In the genomic region with DNA sequence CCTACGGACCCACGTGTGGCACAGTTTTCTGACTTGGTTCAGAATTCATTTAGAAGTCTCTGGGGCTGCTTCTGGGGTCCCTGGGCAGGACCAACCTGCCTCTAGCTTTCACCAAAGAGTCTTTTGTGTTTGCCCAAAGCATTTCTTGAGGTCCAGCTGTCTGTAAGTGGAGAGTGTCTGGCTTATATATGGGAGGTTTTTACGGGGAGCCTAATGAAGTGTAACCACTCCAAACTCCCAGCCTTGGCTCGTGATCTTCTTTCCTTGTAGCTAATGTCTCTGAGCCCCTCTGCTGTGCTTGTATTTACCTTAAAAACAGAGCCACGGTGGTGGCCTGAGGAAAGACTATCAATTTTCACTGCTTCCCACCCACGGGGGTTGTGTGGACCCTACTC, we compare ENCODE assay signal across 21 cellular contexts.
"Had no signal": no experiment of that assay in that cellular context is flagged by ENCODE, and none has a peak within 500 bp of the region (broad histone marks: within the 10 kb centered on the region; RNA-seq: fewer than 3 reads in every experiment).

No MANE protein-coding gene starts in this region.

- H3K4me3 ChIP-seq: colonic mucosa, heart left ventricle, left ventricle myocardium inferior, tibial nerve had no signal

- H3K27ac Mint-ChIP-seq: activated CD4-positive, alpha-beta T cell treated with anti-CD3 and anti-CD28 coated beads, Interleukin-2, amount 10 ng/mL, durations not matched to agents 7 days and 5 days; activated naive CD4-positive, alpha-beta T cell treated with anti-CD3 and anti-CD28 coated beads for 36 hours; activated naive CD8-positive, alpha-beta T cell treated with anti-CD3 and anti-CD28 coated beads, Interleukin-2, amount 50 U/mL, for 24 hours; progenitor cell of endocrine pancreas had no signal

- H3K27ac ChIP-seq: brain microvascular endothelial cell, colonic mucosa, left ventricle myocardium inferior, tibial nerve had no signal

- DNase-seq: activated CD4-positive, alpha-beta T cell treated with anti-CD3 and anti-CD28 coated beads, Interleukin-2, amount 10 ng/mL, durations not matched to agents 7 days and 5 days; activated CD8-positive, alpha-beta memory T cell treated with anti-CD3 and anti-CD28 coated beads, Interleukin-2, amount 50 U/mL, for 4 hours; activated naive CD4-positive, alpha-beta T cell treated with anti-CD3 and anti-CD28 coated beads for 36 hours; activated naive CD8-positive, alpha-beta T cell treated with anti-CD3 and anti-CD28 coated beads, Interleukin-2, amount 50 U/mL, for 24 hours; activated T-cell treated with anti-CD3 and anti-CD28 coated beads, Interleukin-2, amount 50 U/mL, for 4 hours; anterior cingulate cortex; brain microvascular endothelial cell; central memory CD4-positive, alpha-beta T cell; colonic mucosa; heart left ventricle; kidney; left ventricle myocardium inferior; midbrain; stimulated activated CD4-positive, alpha-beta T cell treated with anti-CD3 and anti-CD28 coated beads, Interleukin-12 subunit alpha, Interleukin-12 subunit beta, amount 100 ng/mL, for 4 hours; stimulated activated CD4-positive, alpha-beta T cell treated with anti-CD3 and anti-CD28 coated beads, Interleukin-1b, Interleukin-23, amount 100 ng/mL, for 48 hours; stimulated activated CD8-positive, alpha-beta memory T cell treated with anti-CD3 and anti-CD28 coated beads, Interleukin-4, amount 100 ng/mL, for 48 hours; stimulated activated naive CD4-positive, alpha-beta T cell treated with Interleukin-2 at 50 U/mL for 16 hours; T-helper 9 cell had no signal

- H3K4me1 Mint-ChIP-seq: activated naive CD8-positive, alpha-beta T cell treated with anti-CD3 and anti-CD28 coated beads, Interleukin-2, amount 50 U/mL, for 24 hours had no signal

- H3K9me3 ChIP-seq: colonic mucosa, heart left ventricle, left ventricle myocardium inferior, tibial nerve had no signal

- H3K27me3 Mint-ChIP-seq: progenitor cell of endocrine pancreas had no signal

- H3K9me3 Mint-ChIP-seq: activated CD4-positive, alpha-beta T cell treated with anti-CD3 and anti-CD28 coated beads, Interleukin-2, amount 10 ng/mL, durations not matched to agents 7 days and 5 days; activated naive CD4-positive, alpha-beta T cell treated with anti-CD3 and anti-CD28 coated beads for 36 hours; activated naive CD8-positive, alpha-beta T cell treated with anti-CD3 and anti-CD28 coated beads, Interleukin-2, amount 50 U/mL, for 24 hours; activated T-cell treated with anti-CD3 and anti-CD28 coated beads, Interleukin-2, amount 50 U/mL, for 4 hours had no signal

- H3K27me3 ChIP-seq: colonic mucosa, heart left ventricle, tibial nerve had no signal

- H3K4me3 Mint-ChIP-seq: activated CD4-positive, alpha-beta T cell treated with anti-CD3 and anti-CD28 coated beads, Interleukin-2, amount 10 ng/mL, durations not matched to agents 7 days and 5 days; activated naive CD4-positive, alpha-beta T cell treated with anti-CD3 and anti-CD28 coated beads for 36 hours; activated naive CD8-positive, alpha-beta T cell treated with anti-CD3 and anti-CD28 coated beads, Interleukin-2, amount 50 U/mL, for 24 hours; activated T-cell treated with anti-CD3 and anti-CD28 coated beads, Interleukin-2, amount 50 U/mL, for 4 hours had no signal

- H3K36me3 ChIP-seq: brain microvascular endothelial cell, colonic mucosa had no signal

- ATAC-seq: activated CD4-positive, CD25-positive, alpha-beta regulatory T cell treated with anti-CD3 and anti-CD28 coated beads, Interleukin-2, amount 50 U/mL, for 24 hours; activated naive CD8-positive, alpha-beta T cell treated with anti-CD3 and anti-CD28 coated beads, Interleukin-2, amount 50 U/mL, for 24 hours; activated T-cell treated with anti-CD3 and anti-CD28 coated beads, Interleukin-2, amount 50 U/mL, for 4 hours had no signal

- H3K4me1 ChIP-seq: colonic mucosa, tibial nerve had no signal
